Comparison of ENCODE assay signal across 1 cellular context in genomic region chr2:72825271-72826155, GRCh38.
TF ChIP-seq lines count a peak whose summit lies in the region.

Gene EXOC6B, minus strand, starts transcription at chr2:72826033.

TF ChIP-seq in K562, 482 proteins besides CTCF, POLR2A, EP300 and RAD21 (continued from another document and continues in another):
- TF ChIP-seq CHD7 (IDR thresholded peaks at IDR 0.05; ENCODE audit: low read depth, low read length) (no peak), ZKSCAN1 (IDR thresholded peaks at IDR 0.05; ENCODE audit: low read depth, low read length) (no peak), L3MBTL2 (IDR thresholded peaks at IDR 0.05) (peak; percentile 49; the same call in 1 of the 2 replicates), ZNF311 (CRISPR knock-in tag; IDR thresholded peaks at IDR 0.05) (no peak), RBM25 (IDR thresholded peaks at IDR 0.05; ENCODE audit: low read depth, low read length, severe bottlenecking) (no peak), MLLT1 (IDR thresholded peaks at IDR 0.05) (no peak), KDM5B (IDR thresholded peaks at IDR 0.05; ENCODE audit: insufficient replicate concordance, low read depth, low read length) (peak; percentile 44), ZNF644 (tag; IDR thresholded peaks at IDR 0.05; ENCODE audit: low read depth) (no peak), NCOA2 (IDR thresholded peaks at IDR 0.05; ENCODE audit: partially characterized antibody in 2 of 2) (no peak), CAMTA2 (CRISPR knock-in tag; conservative IDR thresholded peaks at IDR 0.05) (no peak), ELF1 (tag; IDR thresholded peaks at IDR 0.05) (no peak), POLR2G (IDR thresholded peaks at IDR 0.05; ENCODE audit: low read depth, low read length) (peak; percentile 65), E2F4 (CRISPR knock-in tag; IDR thresholded peaks at IDR 0.05; ENCODE audit: low read depth) (no peak), ZNF589 (CRISPR knock-in tag; IDR thresholded peaks at IDR 0.05; ENCODE audit: low read depth) (no peak), CTBP1 (IDR thresholded peaks at IDR 0.05; ENCODE audit: borderline replicate concordance) (peak; percentile 9; the same call in 1 of the 2 replicates), KDM4B (IDR thresholded peaks at IDR 0.05; ENCODE audit: borderline replicate concordance in 2 of 2, low read depth in 1 of 2) (no peak), ZNF696 (CRISPR knock-in tag; conservative IDR thresholded peaks at IDR 0.05) (no peak), NR2C2 (CRISPR knock-in tag; IDR thresholded peaks at IDR 0.05) (no peak), NR2C2 (tag; IDR thresholded peaks at IDR 0.05) (no peak; the same call in 1 of the 2 replicates), ARNT (IDR thresholded peaks at IDR 0.05) (no peak), CREB3L1 (IDR thresholded peaks at IDR 0.05; ENCODE audit: borderline replicate concordance, low read depth) (peak; percentile 30; the same call in 1 of the 2 replicates), HDAC1 (IDR thresholded peaks at IDR 0.05) (0 out of 4 replicates have a peak, but pooled peaks of 1 of the 2 experiments have one; percentile 28), CCNT2 (IDR thresholded peaks at IDR 0.05; ENCODE audit: borderline replicate concordance, extremely low read depth, insufficient read length, low read depth, low read length) (peak; percentile 10), SRSF9 (IDR thresholded peaks at IDR 0.05; ENCODE audit: borderline replicate concordance, low read depth, low read length) (no peak), VEZF1 (CRISPR knock-in tag; IDR thresholded peaks at IDR 0.05) (peak; percentile 83), FOXM1 (IDR thresholded peaks at IDR 0.05; ENCODE audit: low read depth) (no peak), FOXM1 (CRISPR knock-in tag; IDR thresholded peaks at IDR 0.05; ENCODE audit: low read depth) (no peak), ZNF143 (CRISPR knock-in tag; IDR thresholded peaks at IDR 0.05) (peak; percentile 90), ZHX1 (conservative IDR thresholded peaks at IDR 0.05; ENCODE audit: low read length) (no peak), ZNF444 (CRISPR knock-in tag; IDR thresholded peaks at IDR 0.05) (no peak), ADNP (tag; IDR thresholded peaks at IDR 0.05) (no peak), HNRNPL (IDR thresholded peaks at IDR 0.05; ENCODE audit: low read depth, low read length) (no peak), KLF13 (tag; IDR thresholded peaks at IDR 0.05; ENCODE audit: borderline replicate concordance, low read depth) (peak; percentile 79; the same call in 1 of the 2 replicates)
- TF ChIP-seq, protein P1, sequence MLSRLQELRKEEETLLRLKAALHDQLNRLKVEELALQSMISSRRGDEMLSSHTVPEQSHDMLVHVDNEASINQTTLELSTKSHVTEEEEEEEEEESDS (CRISPR knock-in tag; IDR thresholded peaks at IDR 0.05), result no peak
- TF ChIP-seq, protein P2, sequence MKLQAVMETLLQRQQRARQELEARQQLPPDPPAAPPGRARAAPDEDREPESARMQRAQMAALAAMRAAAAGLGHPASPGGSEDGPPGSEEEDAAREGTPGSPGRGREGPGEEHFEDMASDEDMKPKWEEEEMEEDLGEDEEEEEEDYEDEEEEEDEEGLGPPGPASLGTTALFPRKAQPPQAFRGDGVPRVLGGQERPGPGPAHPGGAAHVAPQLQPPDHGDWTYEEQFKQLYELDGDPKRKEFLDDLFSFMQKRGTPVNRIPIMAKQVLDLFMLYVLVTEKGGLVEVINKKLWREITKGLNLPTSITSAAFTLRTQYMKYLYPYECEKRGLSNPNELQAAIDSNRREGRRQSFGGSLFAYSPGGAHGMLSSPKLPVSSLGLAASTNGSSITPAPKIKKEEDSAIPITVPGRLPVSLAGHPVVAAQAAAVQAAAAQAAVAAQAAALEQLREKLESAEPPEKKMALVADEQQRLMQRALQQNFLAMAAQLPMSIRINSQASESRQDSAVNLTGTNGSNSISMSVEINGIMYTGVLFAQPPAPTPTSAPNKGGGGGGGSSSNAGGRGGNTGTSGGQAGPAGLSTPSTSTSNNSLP (IDR thresholded peaks at IDR 0.05; ENCODE audit: borderline replicate concordance, low read depth, low read length), result no peak
- TF ChIP-seq, protein P3, sequence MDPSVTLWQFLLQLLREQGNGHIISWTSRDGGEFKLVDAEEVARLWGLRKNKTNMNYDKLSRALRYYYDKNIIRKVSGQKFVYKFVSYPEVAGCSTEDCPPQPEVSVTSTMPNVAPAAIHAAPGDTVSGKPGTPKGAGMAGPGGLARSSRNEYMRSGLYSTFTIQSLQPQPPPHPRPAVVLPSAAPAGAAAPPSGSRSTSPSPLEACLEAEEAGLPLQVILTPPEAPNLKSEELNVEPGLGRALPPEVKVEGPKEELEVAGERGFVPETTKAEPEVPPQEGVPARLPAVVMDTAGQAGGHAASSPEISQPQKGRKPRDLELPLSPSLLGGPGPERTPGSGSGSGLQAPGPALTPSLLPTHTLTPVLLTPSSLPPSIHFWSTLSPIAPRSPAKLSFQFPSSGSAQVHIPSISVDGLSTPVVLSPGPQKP (CRISPR knock-in tag; IDR thresholded peaks at IDR 0.05), result no peak
